In genomic region chr7:55374213-55374612, GRCh38 we compare ENCODE assay signal across 20 cellular contexts. TPM values are rescaled to one million over a fixed set of nuclear protein-coding genes. Genes with fewer than 3 reads are reported as not detected.
DNase-seq lines count a peak whose midpoint lies in the region; ATAC-seq and TF ChIP-seq lines count a peak whose summit lies in the region.
"Had no signal": no experiment of that assay in that cellular context is flagged by ENCODE, and none has a peak within 500 bp of the region (broad histone marks: within the 10 kb centered on the region; RNA-seq: fewer than 3 reads in every experiment).

No MANE protein-coding gene starts in this region.

- peak overlapping the region; percentile 69 for H3K4me2 ChIP-seq in smooth muscle cell

- H3K27me3 ChIP-seq in GM06990 (replicated peaks; ENCODE audit: control insufficient read depth, insufficient read depth, low read length), result no peaks in the 10 kb centered on the region
- no peaks in the 10 kb centered on the region for H3K27me3 ChIP-seq in smooth muscle cell (ENCODE audit: low read depth)
- no peaks in the 10 kb centered on the region for H3K27me3 ChIP-seq in upper lobe of left lung

- no peak for TF ChIP-seq POLR2A in upper lobe of left lung (IDR thresholded peaks at IDR 0.05)

- no peak for DNase-seq in GM06990 (ENCODE audit: extremely low read depth, insufficient read length)
- no peak for DNase-seq in smooth muscle cell (lab: John Stamatoyannopoulos, UW; ENCODE audit: unreplicated experiment)
- no peak for DNase-seq in DMS53 treated with DMSO at 0.1 percent for 48 hours (lab: John Stamatoyannopoulos, UW; ENCODE audit: unreplicated experiment)
- DNase-seq in upper lobe of left lung, result no peak
- DNase-seq in NCI-H1930 (lab: John Stamatoyannopoulos, UW), result no peak
- DNase-seq: Caco-2; CD4-positive, alpha-beta T cell; GDM1; KG1; NCI-H1092 treated with DMSO at 0.1 percent for 48 hours; NCI-H1436 treated with DMSO at 0.1 percent for 48 hours; NCI-H2081 treated with DMSO at 0.1 percent for 48 hours; NCI-H446 treated with DMSO at 0.1 percent for 48 hours; NCI-H526 treated with DMSO at 0.1 percent for 48 hours; PC-3; Right ventricle myocardium superior; T-helper 2 cell had no signal

- H3K4me3 ChIP-seq in GM06990 (replicated peaks; ENCODE audit: low read depth, low read length), result peak overlapping the region; percentile 11
- H3K4me3 ChIP-seq in smooth muscle cell, result no peak overlapping the region
- H3K4me3 ChIP-seq in upper lobe of left lung, result no peak overlapping the region
- H3K4me3 ChIP-seq: SK-N-MC had no signal

- no peak overlapping the region for H2AFZ ChIP-seq in smooth muscle cell (ENCODE audit: low read depth)

- TF ChIP-seq EP300 in upper lobe of left lung (IDR thresholded peaks at IDR 0.05), result no peak

- H4K20me1 ChIP-seq in smooth muscle cell (ENCODE audit: low read depth), result no peaks in the 10 kb centered on the region

- no peak overlapping the region for H3K9ac ChIP-seq in smooth muscle cell (ENCODE audit: low read depth)

- no peak for TF ChIP-seq CTCF in GM06990 (IDR thresholded peaks at IDR 0.05; ENCODE audit: insufficient read depth, low read length, poor library complexity, severe bottlenecking)
- TF ChIP-seq CTCF in smooth muscle cell (IDR thresholded peaks at IDR 0.05; ENCODE audit: borderline replicate concordance, insufficient read depth, poor library complexity, severe bottlenecking), result no peak
- no peak for TF ChIP-seq CTCF in upper lobe of left lung (IDR thresholded peaks at IDR 0.05)

- H3K36me3 ChIP-seq in GM06990 (ENCODE audit: control insufficient read depth, insufficient read depth, low read length) (no peaks in the 10 kb centered on the region; the same call in 1 of the 2 replicates), smooth muscle cell (ENCODE audit: low read depth) (no peaks in the 10 kb centered on the region), upper lobe of left lung (no peaks in the 10 kb centered on the region)

- ATAC-seq in GM19351 (IDR thresholded peaks at IDR 0.05; ENCODE audit: unreplicated experiment), result peak; percentile 67
- ATAC-seq in HG03565 (IDR thresholded peaks at IDR 0.05; ENCODE audit: unreplicated experiment), result peak; percentile 53
- ATAC-seq in upper lobe of left lung (ENCODE audit: low FRiP score in 2 of 2), result no peak
- ATAC-seq: PC-3 had no signal

- H3K4me1 ChIP-seq in smooth muscle cell (ENCODE audit: low read depth) (peaks cover 6% of the 10 kb centered on the region), upper lobe of left lung (no peaks in the 10 kb centered on the region)
- H3K4me1 ChIP-seq: Caco-2 had no signal

- H3F3A ChIP-seq in smooth muscle cell (ENCODE audit: low read depth), result peaks cover 5% of the 10 kb centered on the region

- no peaks in the 10 kb centered on the region for H3K9me3 ChIP-seq in smooth muscle cell (replicated peaks; ENCODE audit: low read depth)
- no peaks in the 10 kb centered on the region for H3K9me3 ChIP-seq in upper lobe of left lung
- H3K9me3 ChIP-seq: Caco-2 had no signal

- peaks cover 39% of the 10 kb centered on the region for H3K79me2 ChIP-seq in smooth muscle cell (ENCODE audit: low read depth)

- 85% methylated on average over 2 of the region's 2 CpGs for WGBS in smooth muscle cell (ENCODE audit: low lambda C conversion rate)
- WGBS in upper lobe of left lung, 2 donors, result 90 to 95% methylated on average over 2 of the region's 2 CpGs

- H3K27ac ChIP-seq in smooth muscle cell (ENCODE audit: low read depth), result peak overlapping the region; percentile 57
- H3K27ac ChIP-seq in upper lobe of left lung, result no peak overlapping the region
- H3K27ac ChIP-seq: SK-N-MC had no signal

RNA-seq across cellular contexts. Expression of gene LANCL2, which starts 9.1 kb away (rescaled TPM):
- total RNA-seq in smooth muscle cell (9.4 and 16.1 TPM in 2 replicates), upper lobe of left lung (10 to 100 TPM in 4 of 6 donors, 1 to 10 TPM in 2; 4.6 to 19.9 (median 12.6) TPM)
- 15.6 and 17.4 TPM in 2 replicates for polyA plus RNA-seq in smooth muscle cell

Comparison
In these comparisons a context has a peak if more than half of its experiments do, and no peak if none do; other contexts are left out.
1. ATAC-seq: peak in GM19351 (single experiment) and HG03565 (single experiment); none in upper lobe of left lung (0 of 2).